9 cellular contexts compared by ENCODE assay signal in genomic region chr14:77409131-77409533, GRCh38. TPM values are rescaled to one million over a fixed set of nuclear protein-coding genes. Genes with fewer than 3 reads are reported as not detected.
DNase-seq lines count a peak whose midpoint lies in the region; ATAC-seq and TF ChIP-seq lines count a peak whose summit lies in the region.
"Had no signal": no experiment of that assay in that cellular context is flagged by ENCODE, and none has a peak within 500 bp of the region (broad histone marks: within the 10 kb centered on the region; RNA-seq: fewer than 3 reads in every experiment).

No MANE protein-coding gene starts in this region.

- no peaks in the 10 kb centered on the region for H3K27me3 ChIP-seq in A673 (replicated peaks; ENCODE audit: insufficient read depth, low read depth, low read length, poor library complexity)

- no peaks in the 10 kb centered on the region for H3K4me1 ChIP-seq in A673 (ENCODE audit: insufficient read depth, low read length, poor library complexity, severe bottlenecking)
- H3K4me1 ChIP-seq in OCI-LY7 (ENCODE audit: insufficient read depth, low read length, poor library complexity, severe bottlenecking) = no peaks in the 10 kb centered on the region

- H3K79me2 ChIP-seq in OCI-LY7 (ENCODE audit: insufficient read depth, low read depth, low read length) = no peaks in the 10 kb centered on the region

- H3K36me3 ChIP-seq in A673 (ENCODE audit: insufficient read depth, low read length, poor library complexity, severe bottlenecking) (no peaks in the 10 kb centered on the region), OCI-LY7 (ENCODE audit: insufficient read depth, low read length) (no peaks in the 10 kb centered on the region)

- no peaks in the 10 kb centered on the region for H3K9me2 ChIP-seq in OCI-LY7 (ENCODE audit: insufficient read depth, low read length)

- no peak for TF ChIP-seq POLR2A in GM18505 (IDR thresholded peaks at IDR 0.05; ENCODE audit: borderline replicate concordance, extremely low read depth, insufficient read depth, insufficient read length)

- CTCF ChIA-PET in A673 (lab: Charles Lee) (interaction anchor here (0.6 kb wide), 1 partner anchor 256 kb away, joined by 4 read pairs; no protein-coding TSS in a partner anchor), OCI-LY7 (lab: Charles Lee; ENCODE audit: unreplicated experiment) (no interaction called here)

- no peak overlapping the region for H3K27ac ChIP-seq in A673 (ENCODE audit: low read depth, low read length, poor library complexity, severe bottlenecking)
- H3K27ac ChIP-seq in OCI-LY7 (ENCODE audit: low read depth, low read length, poor library complexity, severe bottlenecking) = no peak overlapping the region

- no peaks in the 10 kb centered on the region for H4K20me1 ChIP-seq in OCI-LY7 (ENCODE audit: insufficient read depth, low read length)

- DNase-seq in A673 (ENCODE audit: low spot score) = no peak
- peak; percentile 34 for DNase-seq in OCI-LY7 (ENCODE audit: low spot score)
- DNase-seq in fibroblast of mammary gland (ENCODE audit: low read depth) = peak; percentile 10
- DNase-seq in HuH-7 (ENCODE audit: low spot score) = no peak
- DNase-seq in activated effector memory CD4-positive, alpha-beta T cell treated with anti-CD3 and anti-CD28 coated beads, Interleukin-2, amount 50 U/mL, for 16 hours = no peak

- TF ChIP-seq CTCF in A673 (conservative IDR thresholded peaks at IDR 0.05; ENCODE audit: low read depth, low read length) = peak; percentile 34
- TF ChIP-seq CTCF in GM12872 (IDR thresholded peaks at IDR 0.05; ENCODE audit: insufficient read depth, low read depth, low read length) = peak; percentile 42; the same call in 2 of the 3 replicates
- peak; percentile 63 for TF ChIP-seq CTCF in OCI-LY7 (conservative IDR thresholded peaks at IDR 0.05; ENCODE audit: low read length)
- peak; percentile 25 for TF ChIP-seq CTCF in fibroblast of mammary gland (conservative IDR thresholded peaks at IDR 0.05; ENCODE audit: control insufficient read depth, insufficient read depth, low read depth, low read length)

- POLR2A ChIA-PET in A673 (lab: Charles Lee; ENCODE audit: low non-redundant PET) (no interaction called here), OCI-LY7 (lab: Charles Lee) (no interaction called here)

- no peak overlapping the region for H3K4me3 ChIP-seq in A673 (ENCODE audit: low read depth, low read length, poor library complexity, severe bottlenecking)
- H3K4me3 ChIP-seq in OCI-LY7 (ENCODE audit: low read depth, low read length, poor library complexity, severe bottlenecking) = no peak overlapping the region
- H3K4me3 ChIP-seq in fibroblast of mammary gland (ENCODE audit: control insufficient read depth, low read depth, low read length) = no peak overlapping the region

- no peaks in the 10 kb centered on the region for H3K9me3 ChIP-seq in A673 (ENCODE audit: low read depth, low read length, poor library complexity, severe bottlenecking)
- H3K9me3 ChIP-seq in OCI-LY7 (ENCODE audit: low read length) = no peaks in the 10 kb centered on the region

- BruUV-seq in A673 (replicated peaks; lab: Mats Ljungman, UMichigan) (no TSS peak), OCI-LY7 (replicated peaks; lab: Mats Ljungman, UMichigan) (no TSS peak)

- intact Hi-C loops in A673 (cut with micrococcal nuclease; ENCODE audit: unreplicated experiment) = no loop called here
- intact Hi-C loops in OCI-LY7 (cut with micrococcal nuclease; ENCODE audit: unreplicated experiment) = no loop called here

- ATAC-seq in GM18505 (IDR thresholded peaks at IDR 0.05; ENCODE audit: unreplicated experiment) (no peak), HG02938 (IDR thresholded peaks at IDR 0.05; ENCODE audit: unreplicated experiment) (no peak)

- no peak overlapping the region for H3K4me2 ChIP-seq in OCI-LY7 (ENCODE audit: low read length)

- H2AFZ ChIP-seq in OCI-LY7 (ENCODE audit: low read length) = no peak overlapping the region; the same call in 1 of the 2 replicates

RNA-seq across cellular contexts. Expression of gene NOXRED1, which starts 14.2 kb away (rescaled TPM):
- 0.58 and 1.0 TPM in 2 replicates for total RNA-seq in A673 (2021)
- total RNA-seq in OCI-LY7 (2014; rRNA removed; shearing (Covaris generic)) = 0.38 TPM in 1 of 2 replicates, not detected in the other
- 0.50 and 0.74 TPM in 2 replicates for total RNA-seq in OCI-LY7 (2022)

RNA-seq across cellular contexts. Expression of gene SAMD15, which starts 32.0 kb away (rescaled TPM):
- total RNA-seq in A673 (2021) (2.4 and 2.9 TPM in 2 replicates), OCI-LY7 (2022) (0.70 and 2.0 TPM in 2 replicates)
- total RNA-seq in OCI-LY7 (2014; rRNA removed; shearing (Covaris generic)) = 1.1 and 1.6 TPM in 2 replicates
- total RNA-seq: T-helper 1 cell treated with Interleukin-12 subunit alpha and Interleukin-12 subunit beta and Interleukin-4 antibody, amounts not matched to agents 30 ng/mL and 1 ng/mL, for 36 hours had no signal

RNA-seq across cellular contexts. Expression of gene TMED8, which starts 32.2 kb away (rescaled TPM):
- total RNA-seq in A673 (2021) = 21.0 and 22.8 TPM in 2 replicates
- total RNA-seq in OCI-LY7 (2014; rRNA removed; shearing (Covaris generic)) = 19.5 and 21.9 TPM in 2 replicates
- total RNA-seq in OCI-LY7 (2022) = 45.4 and 46.2 TPM in 2 replicates

RNA-seq across cellular contexts. Expression of gene VIPAS39, which starts 48.3 kb away (rescaled TPM):
- 16.7 and 19.8 TPM in 2 replicates for total RNA-seq in A673 (2021)
- 11.4 and 13.3 TPM in 2 replicates for total RNA-seq in OCI-LY7 (2014; rRNA removed; shearing (Covaris generic))
- total RNA-seq in OCI-LY7 (2022) = 20.4 and 21.1 TPM in 2 replicates

RNA-seq across cellular contexts. Expression of gene AHSA1, which starts 48.8 kb away (rescaled TPM):
- total RNA-seq in A673 (2021) (276 and 375 TPM in 2 replicates), OCI-LY7 (2022) (238 and 269 TPM in 2 replicates)
- 182 and 230 TPM in 2 replicates for total RNA-seq in OCI-LY7 (2014; rRNA removed; shearing (Covaris generic))

Comparison
In these comparisons a context has a peak if more than half of its experiments do, and no peak if none do; other contexts are left out.
1. DNase-seq: peak in OCI-LY7 (single experiment) and fibroblast of mammary gland (single experiment); none in A673 (single experiment), HuH-7 (single experiment) and activated effector memory CD4-positive, alpha-beta T cell treated with anti-CD3 and anti-CD28 coated beads, Interleukin-2, amount 50 U/mL, for 16 hours (single experiment).
2. Peak in every context shown above with its lines, with median percentiles within 50 percentile points of each other: CTCF ChIP-seq.